Comparison of ENCODE assay signal across 1 cellular context in genomic region chr1:89999208-89999607, GRCh38.
TF ChIP-seq lines count a peak whose summit lies in the region.

No MANE protein-coding gene starts in this region.

TF ChIP-seq in GM23338, 12 proteins besides CTCF, POLR2A, EP300 and RAD21 (continued from another document):
- TF ChIP-seq, protein P1, sequence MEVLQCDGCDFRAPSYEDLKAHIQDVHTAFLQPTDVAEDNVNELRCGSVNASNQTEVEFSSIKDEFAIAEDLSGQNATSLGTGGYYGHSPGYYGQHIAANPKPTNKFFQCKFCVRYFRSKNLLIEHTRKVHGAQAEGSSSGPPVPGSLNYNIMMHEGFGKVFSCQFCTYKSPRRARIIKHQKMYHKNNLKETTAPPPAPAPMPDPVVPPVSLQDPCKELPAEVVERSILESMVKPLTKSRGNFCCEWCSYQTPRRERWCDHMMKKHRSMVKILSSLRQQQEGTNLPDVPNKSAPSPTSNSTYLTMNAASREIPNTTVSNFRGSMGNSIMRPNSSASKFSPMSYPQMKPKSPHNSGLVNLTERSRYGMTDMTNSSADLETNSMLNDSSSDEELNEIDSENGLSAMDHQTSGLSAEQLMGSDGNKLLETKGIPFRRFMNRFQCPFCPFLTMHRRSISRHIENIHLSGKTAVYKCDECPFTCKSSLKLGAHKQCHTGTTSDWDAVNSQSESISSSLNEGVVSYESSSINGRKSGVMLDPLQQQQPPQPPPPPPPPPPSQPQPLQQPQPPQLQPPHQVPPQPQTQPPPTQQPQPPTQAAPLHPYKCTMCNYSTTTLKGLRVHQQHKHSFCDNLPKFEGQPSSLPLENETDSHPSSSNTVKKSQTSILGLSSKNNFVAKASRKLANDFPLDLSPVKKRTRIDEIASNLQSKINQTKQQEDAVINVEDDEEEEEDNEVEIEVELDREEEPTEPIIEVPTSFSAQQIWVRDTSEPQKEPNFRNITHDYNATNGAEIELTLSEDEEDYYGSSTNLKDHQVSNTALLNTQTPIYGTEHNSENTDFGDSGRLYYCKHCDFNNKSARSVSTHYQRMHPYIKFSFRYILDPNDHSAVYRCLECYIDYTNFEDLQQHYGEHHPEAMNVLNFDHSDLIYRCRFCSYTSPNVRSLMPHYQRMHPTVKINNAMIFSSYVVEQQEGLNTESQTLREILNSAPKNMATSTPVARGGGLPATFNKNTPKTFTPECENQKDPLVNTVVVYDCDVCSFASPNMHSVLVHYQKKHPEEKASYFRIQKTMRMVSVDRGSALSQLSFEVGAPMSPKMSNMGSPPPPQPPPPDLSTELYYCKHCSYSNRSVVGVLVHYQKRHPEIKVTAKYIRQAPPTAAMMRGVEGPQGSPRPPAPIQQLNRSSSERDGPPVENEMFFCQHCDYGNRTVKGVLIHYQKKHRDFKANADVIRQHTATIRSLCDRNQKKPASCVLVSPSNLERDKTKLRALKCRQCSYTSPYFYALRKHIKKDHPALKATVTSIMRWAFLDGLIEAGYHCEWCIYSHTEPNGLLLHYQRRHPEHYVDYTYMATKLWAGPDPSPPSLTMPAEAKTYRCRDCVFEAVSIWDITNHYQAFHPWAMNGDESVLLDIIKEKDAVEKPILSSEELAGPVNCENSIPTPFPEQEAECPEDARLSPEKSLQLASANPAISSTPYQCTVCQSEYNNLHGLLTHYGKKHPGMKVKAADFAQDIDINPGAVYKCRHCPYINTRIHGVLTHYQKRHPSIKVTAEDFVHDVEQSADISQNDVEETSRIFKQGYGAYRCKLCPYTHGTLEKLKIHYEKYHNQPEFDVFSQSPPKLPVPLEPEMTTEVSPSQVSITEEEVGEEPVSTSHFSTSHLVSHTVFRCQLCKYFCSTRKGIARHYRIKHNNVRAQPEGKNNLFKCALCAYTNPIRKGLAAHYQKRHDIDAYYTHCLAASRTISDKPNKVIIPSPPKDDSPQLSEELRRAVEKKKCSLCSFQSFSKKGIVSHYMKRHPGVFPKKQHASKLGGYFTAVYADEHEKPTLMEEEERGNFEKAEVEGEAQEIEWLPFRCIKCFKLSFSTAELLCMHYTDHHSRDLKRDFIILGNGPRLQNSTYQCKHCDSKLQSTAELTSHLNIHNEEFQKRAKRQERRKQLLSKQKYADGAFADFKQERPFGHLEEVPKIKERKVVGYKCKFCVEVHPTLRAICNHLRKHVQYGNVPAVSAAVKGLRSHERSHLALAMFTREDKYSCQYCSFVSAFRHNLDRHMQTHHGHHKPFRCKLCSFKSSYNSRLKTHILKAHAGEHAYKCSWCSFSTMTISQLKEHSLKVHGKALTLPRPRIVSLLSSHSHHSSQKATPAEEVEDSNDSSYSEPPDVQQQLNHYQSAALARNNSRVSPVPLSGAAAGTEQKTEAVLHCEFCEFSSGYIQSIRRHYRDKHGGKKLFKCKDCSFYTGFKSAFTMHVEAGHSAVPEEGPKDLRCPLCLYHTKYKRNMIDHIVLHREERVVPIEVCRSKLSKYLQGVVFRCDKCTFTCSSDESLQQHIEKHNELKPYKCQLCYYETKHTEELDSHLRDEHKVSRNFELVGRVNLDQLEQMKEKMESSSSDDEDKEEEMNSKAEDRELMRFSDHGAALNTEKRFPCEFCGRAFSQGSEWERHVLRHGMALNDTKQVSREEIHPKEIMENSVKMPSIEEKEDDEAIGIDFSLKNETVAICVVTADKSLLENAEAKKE (CRISPR knock-in tag; IDR thresholded peaks at IDR 0.05) = no peak
- TF ChIP-seq CREB1 (CRISPR knock-in tag; IDR thresholded peaks at IDR 0.05; ENCODE audit: low read depth) = no peak
